ENCODE assay signal across 16 cellular contexts in the genomic region with DNA sequence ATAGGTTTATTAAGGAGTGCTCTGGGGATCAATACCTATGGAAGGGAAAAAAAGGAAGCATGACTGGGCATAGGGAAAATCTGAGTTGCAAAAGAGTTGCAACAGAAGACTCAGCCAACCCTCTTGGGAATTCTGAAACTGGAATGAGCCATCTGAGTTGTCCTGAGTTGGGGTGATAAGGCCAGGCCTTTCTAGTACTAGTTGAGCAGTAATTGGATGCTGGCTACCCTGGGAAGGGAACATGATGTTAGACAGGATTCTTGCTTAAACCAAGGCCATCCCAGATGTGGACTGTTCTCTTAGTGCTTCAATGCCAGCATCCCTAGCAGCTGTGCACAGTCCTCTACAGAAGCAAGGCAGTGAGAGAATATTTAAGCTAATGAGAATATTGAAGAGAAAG.
DNase-seq lines count a peak whose midpoint lies in the region; ATAC-seq and TF ChIP-seq lines count a peak whose summit lies in the region.
"Had no signal": no experiment of that assay in that cellular context is flagged by ENCODE, and none has a peak within 500 bp of the region (broad histone marks: within the 10 kb centered on the region; RNA-seq: fewer than 3 reads in every experiment).

No MANE protein-coding gene starts in this region.

- H3K9me3 ChIP-seq in left ventricle myocardium inferior (replicated peaks), result no peaks in the 10 kb centered on the region
- H3K9me3 ChIP-seq: Caco-2, HAP-1 had no signal

- H3K4me1 ChIP-seq in left ventricle myocardium inferior, result no peaks in the 10 kb centered on the region
- H3K4me1 ChIP-seq: Caco-2, HAP-1 had no signal

- H3K27ac Mint-ChIP-seq in activated CD4-positive, alpha-beta T cell treated with anti-CD3 and anti-CD28 coated beads, Interleukin-2, amount 10 ng/mL, durations not matched to agents 7 days and 5 days, result no peak overlapping the region

- H3K36me3 Mint-ChIP-seq in activated CD4-positive, alpha-beta T cell treated with anti-CD3 and anti-CD28 coated beads, Interleukin-2, amount 10 ng/mL, durations not matched to agents 7 days and 5 days (ENCODE audit: low read depth), result no peaks in the 10 kb centered on the region

- no peaks in the 10 kb centered on the region for H3K36me3 ChIP-seq in left ventricle myocardium inferior
- H3K36me3 ChIP-seq: HAP-1 had no signal

- H3K4me3 ChIP-seq in left ventricle myocardium inferior, result no peak overlapping the region
- no peak overlapping the region for H3K4me3 ChIP-seq in cardiac fibroblast (replicated peaks in 1 of 2; ENCODE audit: low read depth in 2 of 2, low read length in 2 of 2)
- no peak overlapping the region for H3K4me3 ChIP-seq in foreskin fibroblast (ENCODE audit: low read depth in 1 of 2, low read length in 2 of 2)
- H3K4me3 ChIP-seq: HAP-1 had no signal

- DNase-seq in Right ventricle myocardium superior (no peak), left ventricle myocardium inferior (no peak), cardiac fibroblast (ENCODE audit: low read depth in 2 of 2) (peak; percentile 20 to 70), foreskin fibroblast (peak; percentile 23 to 47), stromal cell of bone marrow (ENCODE audit: low read depth) (peak; percentile 26), medulla oblongata (ENCODE audit: extremely low spot score) (no peak)
- no peak for DNase-seq in activated CD4-positive, alpha-beta T cell treated with anti-CD3 and anti-CD28 coated beads, Interleukin-2, amount 50 U/mL, for 1 hour
- DNase-seq in activated CD4-positive, alpha-beta T cell treated with anti-CD3 and anti-CD28 coated beads, Interleukin-2, amount 10 ng/mL, durations not matched to agents 7 days and 5 days, result no peak
- DNase-seq: Caco-2; DMS53; NCI-H146; NCI-H226; NCI-H69; NK-92 treated with Interleukin-12 subunit alpha and Interleukin-12 subunit beta, amount 100 ng/mL, for 24 hours; PC-3 had no signal

- peaks cover 2% of the 10 kb centered on the region for H3K27me3 Mint-ChIP-seq in activated CD4-positive, alpha-beta T cell treated with anti-CD3 and anti-CD28 coated beads, Interleukin-2, amount 10 ng/mL, durations not matched to agents 7 days and 5 days

- no peak for TF ChIP-seq CTCF in left ventricle myocardium inferior (IDR thresholded peaks at IDR 0.05; ENCODE audit: borderline replicate concordance)
- no peak for TF ChIP-seq CTCF in cardiac fibroblast (IDR thresholded peaks at IDR 0.05; ENCODE audit: low read depth, low read length)
- TF ChIP-seq CTCF in foreskin fibroblast (IDR thresholded peaks at IDR 0.05; ENCODE audit: low read depth, low read length), result no peak

- no peak overlapping the region for H3K4me3 Mint-ChIP-seq in activated CD4-positive, alpha-beta T cell treated with anti-CD3 and anti-CD28 coated beads, Interleukin-2, amount 10 ng/mL, durations not matched to agents 7 days and 5 days

- POLR2A ChIA-PET in activated CD4-positive, alpha-beta T cell treated with anti-CD3 and anti-CD28 coated beads, Interleukin-2, amount 10 ng/mL, durations not matched to agents 7 days and 5 days (lab: Charles Lee), result no interaction called here

- peak; percentile 67 for ATAC-seq in Right ventricle myocardium superior (ENCODE audit: poor library complexity)
- ATAC-seq: PC-3 had no signal

- no peaks in the 10 kb centered on the region for H3K9me3 Mint-ChIP-seq in activated CD4-positive, alpha-beta T cell treated with anti-CD3 and anti-CD28 coated beads, Interleukin-2, amount 10 ng/mL, durations not matched to agents 7 days and 5 days

- H3K27ac ChIP-seq in left ventricle myocardium inferior (replicated peaks), result no peak overlapping the region

- CTCF ChIA-PET in activated CD4-positive, alpha-beta T cell treated with anti-CD3 and anti-CD28 coated beads, Interleukin-2, amount 10 ng/mL, durations not matched to agents 7 days and 5 days (lab: Charles Lee), result interaction anchor here (0.5 kb wide), 1 partner anchor 971 kb away, joined by 3 read pairs; no protein-coding TSS in a partner anchor

- no peaks in the 10 kb centered on the region for H3K4me1 Mint-ChIP-seq in activated CD4-positive, alpha-beta T cell treated with anti-CD3 and anti-CD28 coated beads, Interleukin-2, amount 10 ng/mL, durations not matched to agents 7 days and 5 days

- no peaks in the 10 kb centered on the region for H3K27me3 ChIP-seq in left ventricle myocardium inferior (ENCODE audit: low read depth)

- intact Hi-C loops in Right ventricle myocardium superior (cut with DNase I) (no loop called here), left ventricle myocardium inferior (cut with micrococcal nuclease) (no loop called here)

Comparison
In these comparisons a context has a peak if more than half of its experiments do, and no peak if none do; other contexts are left out.
1. DNase-seq: peak in cardiac fibroblast (2 of 2), foreskin fibroblast (2 of 2) and stromal cell of bone marrow (single experiment); none in Right ventricle myocardium superior (single experiment), left ventricle myocardium inferior (single experiment), medulla oblongata (single experiment), activated CD4-positive, alpha-beta T cell treated with anti-CD3 and anti-CD28 coated beads, Interleukin-2, amount 50 U/mL, for 1 hour (single experiment) and activated CD4-positive, alpha-beta T cell treated with anti-CD3 and anti-CD28 coated beads, Interleukin-2, amount 10 ng/mL, durations not matched to agents 7 days and 5 days (single experiment).